Comparison of ENCODE assay signal across 8 cellular contexts in genomic region chr1:101291562-101292035, GRCh38. TPM values are rescaled to one million over a fixed set of nuclear protein-coding genes. Genes with fewer than 3 reads are reported as not detected.
DNase-seq lines count a peak whose midpoint lies in the region; ATAC-seq and TF ChIP-seq lines count a peak whose summit lies in the region.

No MANE protein-coding gene starts in this region.

- intact Hi-C loops in sigmoid colon (cut with DNase I) = no loop called here

- H3K4me3 ChIP-seq in HFF-Myc (replicated peaks; ENCODE audit: low read depth, low read length) (no peak overlapping the region), sigmoid colon (no peak overlapping the region)

- no peak for TF ChIP-seq EP300 in sigmoid colon (IDR thresholded peaks at IDR 0.05)

- WGBS in sigmoid colon, 2 donors = 13 to 14% methylated on average over 2 of the region's 2 CpGs

- no peaks in the 10 kb centered on the region for H3K4me1 ChIP-seq in sigmoid colon

- no peaks in the 10 kb centered on the region for H3K36me3 ChIP-seq in sigmoid colon

- no peak for TF ChIP-seq CTCF in HFF-Myc (IDR thresholded peaks at IDR 0.05; ENCODE audit: low read depth, low read length, missing control alignments)
- TF ChIP-seq CTCF in sigmoid colon (IDR thresholded peaks at IDR 0.05) = no peak

- H3K27ac ChIP-seq in sigmoid colon = no peak overlapping the region

- no peak for ATAC-seq in GM18867 (IDR thresholded peaks at IDR 0.05; ENCODE audit: unreplicated experiment)

- no peak for TF ChIP-seq POLR2A in sigmoid colon (IDR thresholded peaks at IDR 0.05)

- peak; percentile 16 for DNase-seq in ELF-1 (ENCODE audit: low read depth, low spot score)
- DNase-seq in HFF-Myc (ENCODE audit: extremely low read depth, low read depth) = peak; percentile 49
- peak; percentile 84 for DNase-seq in SIG-M5 treated with dmso at 0.1 percent for 504 hours (lab: John Stamatoyannopoulos, UW; ENCODE audit: unreplicated experiment)
- peak; percentile 64 for DNase-seq in central memory CD4-positive, alpha-beta T cell
- peak; percentile 69 for DNase-seq in pulmonary artery endothelial cell (ENCODE audit: low read depth, low spot score)
- DNase-seq in sigmoid colon = no peak
- no peak for DNase-seq in HUDEP-2 (lab: John Stamatoyannopoulos, UW; ENCODE audit: unreplicated experiment in 76 of 76)

- no peaks in the 10 kb centered on the region for H3K27me3 ChIP-seq in sigmoid colon

- no peaks in the 10 kb centered on the region for H3K9me3 ChIP-seq in sigmoid colon

RNA-seq across cellular contexts. Expression of gene S1PR1, which starts 54.8 kb away (rescaled TPM):
- 222 and 234 TPM in 2 replicates for total RNA-seq in pulmonary artery endothelial cell
- 10 to 100 TPM; 16.4 to 25.5 (median 22.3) TPM for total RNA-seq in sigmoid colon
- 10 to 100 TPM in 1 of 3 donors, 1 to 10 TPM in 2; 1.2 to 29.3 (median 4.2) TPM for polyA plus RNA-seq in sigmoid colon

Comparison
In these comparisons a context has a peak if more than half of its experiments do, and no peak if none do; other contexts are left out.
1. DNase-seq: peak in ELF-1 (single experiment), HFF-Myc (single experiment), SIG-M5 treated with dmso at 0.1 percent for 504 hours (single experiment), central memory CD4-positive, alpha-beta T cell (single experiment) and pulmonary artery endothelial cell (single experiment); none in sigmoid colon (single experiment) and HUDEP-2 (0 of 76).